In genomic region chr5:71923755-71924154, GRCh38 we compare ENCODE assay signal across 19 cellular contexts.
"Had no signal": no experiment of that assay in that cellular context is flagged by ENCODE, and none has a peak within 500 bp of the region (broad histone marks: within the 10 kb centered on the region; RNA-seq: fewer than 3 reads in every experiment).

No MANE protein-coding gene starts in this region.

- H3K36me3 ChIP-seq: left ventricle myocardium inferior, right atrium auricular region had no signal

- H3K9me3 ChIP-seq: right atrium auricular region had no signal

- DNase-seq: activated CD4-positive, alpha-beta T cell treated with anti-CD3 and anti-CD28 coated beads, Interleukin-2, amount 50 U/mL, for 1 hour; activated naive CD8-positive, alpha-beta T cell treated with anti-CD3 and anti-CD28 coated beads for 36 hours; dermis blood vessel endothelial cell; effector memory CD8-positive, alpha-beta T cell; left ventricle myocardium inferior; nephron progenitor cell; occipital lobe; small intestine; stimulated activated CD4-positive, alpha-beta T cell treated with anti-CD3 and anti-CD28 coated beads, Interleukin-4, amount 100 ng/mL, for 4 hours; stimulated activated CD8-positive, alpha-beta memory T cell treated with anti-CD3 and anti-CD28 coated beads, Interleukin-4, amount 100 ng/mL, for 48 hours; stimulated activated naive CD4-positive, alpha-beta T cell treated with Interleukin-2 at 50 U/mL for 16 hours; SW 1271 had no signal

- H3K27me3 Mint-ChIP-seq: progenitor cell of endocrine pancreas had no signal

- H3K4me3 ChIP-seq: hepatocyte, left ventricle myocardium inferior, right atrium auricular region had no signal

- H3K9me3 Mint-ChIP-seq: activated T-helper 1 cell treated with anti-CD3 and anti-CD28 coated beads, Interleukin-12 subunit alpha, Interleukin-12 subunit beta, Interleukin-2, Interleukin-4 antibody, amounts not matched to agents 30 ng/mL and 10 ng/mL and 1 ng/mL, durations not matched to agents 14 hours and 24 hours and 36 hours; T-helper 2 cell treated with Interferon-gamma antibody and Interleukin-4, amounts not matched to agents 5 μg/mL and 100 μg/mL, for 36 hours had no signal

- H3K4me1 Mint-ChIP-seq: activated naive CD8-positive, alpha-beta T cell treated with anti-CD3 and anti-CD28 coated beads for 36 hours; memory B cell had no signal

- H3K27ac Mint-ChIP-seq: activated naive CD8-positive, alpha-beta T cell treated with anti-CD3 and anti-CD28 coated beads for 36 hours; activated T-helper 1 cell treated with anti-CD3 and anti-CD28 coated beads, Interleukin-12 subunit alpha, Interleukin-12 subunit beta, Interleukin-2, Interleukin-4 antibody, amounts not matched to agents 30 ng/mL and 10 ng/mL and 1 ng/mL, durations not matched to agents 14 hours and 24 hours and 36 hours; effector memory CD8-positive, alpha-beta T cell; memory B cell; nephron progenitor cell; progenitor cell of endocrine pancreas; T-helper 2 cell treated with Interferon-gamma antibody and Interleukin-4, amounts not matched to agents 5 μg/mL and 100 μg/mL, for 36 hours had no signal

- H3K36me3 Mint-ChIP-seq: activated naive CD8-positive, alpha-beta T cell treated with anti-CD3 and anti-CD28 coated beads for 36 hours; memory B cell had no signal

- H3K27me3 ChIP-seq: hepatocyte, right atrium auricular region had no signal

- H3K4me3 Mint-ChIP-seq: activated naive CD8-positive, alpha-beta T cell treated with anti-CD3 and anti-CD28 coated beads for 36 hours; activated T-helper 1 cell treated with anti-CD3 and anti-CD28 coated beads, Interleukin-12 subunit alpha, Interleukin-12 subunit beta, Interleukin-2, Interleukin-4 antibody, amounts not matched to agents 30 ng/mL and 10 ng/mL and 1 ng/mL, durations not matched to agents 14 hours and 24 hours and 36 hours; effector memory CD8-positive, alpha-beta T cell; memory B cell; nephron progenitor cell; T-helper 2 cell treated with Interferon-gamma antibody and Interleukin-4, amounts not matched to agents 5 μg/mL and 100 μg/mL, for 36 hours had no signal

- ATAC-seq: activated CD4-positive, CD25-positive, alpha-beta regulatory T cell treated with anti-CD3 and anti-CD28 coated beads, Interleukin-2, amount 50 U/mL, for 24 hours; effector memory CD8-positive, alpha-beta T cell had no signal
